10 cellular contexts compared by ENCODE assay signal in the genomic region with DNA sequence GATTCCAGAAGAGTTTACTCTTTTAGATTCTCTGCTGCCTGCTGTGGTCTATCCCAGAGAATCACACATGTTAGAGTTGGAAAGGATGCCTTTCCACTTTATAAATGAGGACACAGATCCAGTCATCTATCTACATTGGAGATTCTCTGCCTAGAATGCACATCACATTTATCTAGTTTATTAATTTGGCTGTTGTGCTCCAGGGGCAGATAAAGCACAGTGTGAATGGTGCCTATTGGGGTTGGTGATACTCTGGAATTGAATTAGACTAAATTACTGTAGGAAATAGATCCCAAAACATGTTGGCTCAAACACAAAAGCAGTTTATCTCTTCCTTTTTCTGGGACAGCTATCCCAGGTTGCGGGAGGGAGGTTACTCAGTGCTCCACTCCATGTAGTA. TPM values are rescaled to one million over a fixed set of nuclear protein-coding genes. Genes with fewer than 3 reads are reported as not detected.
"Had no signal": no experiment of that assay in that cellular context is flagged by ENCODE, and none has a peak within 500 bp of the region (broad histone marks: within the 10 kb centered on the region; RNA-seq: fewer than 3 reads in every experiment).

No MANE protein-coding gene starts in this region.

- H3K9ac ChIP-seq: GM23248 had no signal

- H3K4me1 ChIP-seq: HAP-1 had no signal

- DNase-seq: GM23248, GOT3, H7, H9, HCEC 1CT, HFFc6 had no signal

- H3K9me3 Mint-ChIP-seq: HFFc6 had no signal

- H2AFZ ChIP-seq: GM23248, GM23338 had no signal

- H3K4me1 Mint-ChIP-seq: GM23338, H9 had no signal

- H3K27ac Mint-ChIP-seq: GM23338, H9, HFFc6 had no signal

- H3K9me3 ChIP-seq: HAP-1 had no signal

- H3K4me3 ChIP-seq: GM23248, GM23338, HAP-1 had no signal

- ATAC-seq: GM23338, HCT116 had no signal

- H3K4me2 ChIP-seq: GM23338 had no signal

- H3K36me3 ChIP-seq: HAP-1 had no signal

- H3K27ac ChIP-seq: GM23248 had no signal

- H3K4me3 Mint-ChIP-seq: GM23338, H9, HFFc6 had no signal

RNA-seq across cellular contexts. Expression of a gene that starts 14.9 kb away (rescaled TPM):
- total RNA-seq: GM23248, H9, HFFc6 had no signal

RNA-seq across cellular contexts. Expression of a gene that starts 52.9 kb away (rescaled TPM):
- total RNA-seq: GM23248, H4, HFFc6 had no signal
- polyA plus RNA-seq: GM23248 had no signal
